19 cellular contexts compared by ENCODE assay signal in the genomic region with DNA sequence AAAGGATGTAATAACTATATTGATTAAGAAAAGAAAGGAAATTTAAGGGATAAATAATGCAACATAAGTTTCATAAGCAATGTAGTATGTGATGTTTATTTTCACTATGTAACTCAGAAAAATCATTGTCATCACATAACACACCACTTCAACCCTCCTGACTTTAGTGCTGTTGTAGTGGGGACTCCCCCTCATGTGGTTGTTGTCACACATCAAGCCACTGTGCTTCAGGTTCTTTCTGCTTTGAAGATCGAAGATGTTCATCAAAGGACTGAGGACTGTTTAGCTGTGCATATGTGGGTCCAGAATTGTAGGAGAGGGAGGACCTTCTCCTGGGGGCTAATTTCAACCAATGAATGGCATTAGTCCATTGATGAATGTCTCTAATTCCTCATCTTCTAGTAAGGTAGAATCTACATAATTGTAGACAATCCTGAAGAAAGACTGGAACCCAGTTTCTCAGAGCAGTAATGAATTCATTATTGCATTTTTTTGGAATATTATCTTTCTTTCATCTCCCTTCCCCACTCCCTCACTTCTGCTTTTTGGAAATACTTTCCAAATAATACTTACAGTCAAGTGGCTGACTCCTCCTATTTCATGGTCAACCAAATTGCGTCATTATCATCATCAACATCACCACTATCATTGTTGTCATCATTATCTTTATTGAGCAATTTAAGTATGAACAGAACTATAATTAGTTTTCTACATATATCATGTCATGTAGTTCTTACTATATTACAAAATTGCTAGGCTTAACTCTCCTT. TPM values are rescaled to one million over a fixed set of nuclear protein-coding genes. Genes with fewer than 3 reads are reported as not detected.
DNase-seq lines count a peak whose midpoint lies in the region; ATAC-seq and FAIRE-seq lines count a peak whose summit lies in the region.
"Had no signal": no experiment of that assay in that cellular context is flagged by ENCODE, and none has a peak within 500 bp of the region (broad histone marks: within the 10 kb centered on the region; RNA-seq: fewer than 3 reads in every experiment).

No MANE protein-coding gene starts in this region.

- DNase-seq in activated naive CD8-positive, alpha-beta T cell treated with anti-CD3 and anti-CD28 coated beads, Interleukin-2, amount 50 U/mL, for 24 hours: no peak
- no peak for DNase-seq in activated naive CD8-positive, alpha-beta T cell treated with anti-CD3 and anti-CD28 coated beads for 36 hours
- DNase-seq in HTR-8/SVneo (ENCODE audit: insufficient read length, low spot score): no peak
- peak; percentile 64 for DNase-seq in NOMO-1 treated with dmso at 0.1 percent for 144 hours (lab: John Stamatoyannopoulos, UW; ENCODE audit: unreplicated experiment)
- DNase-seq in amniotic epithelial cell (ENCODE audit: low read depth): peak; percentile 36
- no peak for DNase-seq in NCI-H524 treated with DMSO at 0.1 percent for 48 hours (lab: John Stamatoyannopoulos, UW)
- DNase-seq in stimulated activated CD4-positive, alpha-beta T cell treated with anti-CD3 and anti-CD28 coated beads, Interleukin-12 subunit alpha, Interleukin-12 subunit beta, amount 100 ng/mL, for 4 hours: no peak
- DNase-seq: GOT3, NCI-H1092 treated with DMSO at 0.1 percent for 48 hours, NCI-H2081, NCI-H2171 treated with DMSO at 0.1 percent for 48 hours, NCI-H446 treated with DMSO at 0.1 percent for 48 hours had no signal

- H3K4me3 Mint-ChIP-seq in activated naive CD8-positive, alpha-beta T cell treated with anti-CD3 and anti-CD28 coated beads, Interleukin-2, amount 50 U/mL, for 24 hours: no peak overlapping the region
- no peak overlapping the region for H3K4me3 Mint-ChIP-seq in activated naive CD8-positive, alpha-beta T cell treated with anti-CD3 and anti-CD28 coated beads for 36 hours

- peak; percentile 36 for FAIRE-seq in HTR-8/SVneo (lab: Jason Lieb, UNC)
- FAIRE-seq: A549, D721Med, GM12892, GM18507 had no signal

- no peak overlapping the region for H3K27ac Mint-ChIP-seq in activated naive CD8-positive, alpha-beta T cell treated with anti-CD3 and anti-CD28 coated beads, Interleukin-2, amount 50 U/mL, for 24 hours
- no peak overlapping the region for H3K27ac Mint-ChIP-seq in activated naive CD8-positive, alpha-beta T cell treated with anti-CD3 and anti-CD28 coated beads for 36 hours

- H3K36me3 Mint-ChIP-seq in activated naive CD8-positive, alpha-beta T cell treated with anti-CD3 and anti-CD28 coated beads, Interleukin-2, amount 50 U/mL, for 24 hours (ENCODE audit: low read depth): no peaks in the 10 kb centered on the region
- no peaks in the 10 kb centered on the region for H3K36me3 Mint-ChIP-seq in activated naive CD8-positive, alpha-beta T cell treated with anti-CD3 and anti-CD28 coated beads for 36 hours

- ATAC-seq in activated naive CD8-positive, alpha-beta T cell treated with anti-CD3 and anti-CD28 coated beads, Interleukin-2, amount 50 U/mL, for 24 hours: peak; percentile 46
- ATAC-seq in GM18858 (IDR thresholded peaks at IDR 0.05; ENCODE audit: unreplicated experiment): no peak
- ATAC-seq: A549, HCT116 had no signal

- no peaks in the 10 kb centered on the region for H3K27me3 Mint-ChIP-seq in activated naive CD8-positive, alpha-beta T cell treated with anti-CD3 and anti-CD28 coated beads, Interleukin-2, amount 50 U/mL, for 24 hours
- H3K27me3 Mint-ChIP-seq in activated naive CD8-positive, alpha-beta T cell treated with anti-CD3 and anti-CD28 coated beads for 36 hours: no peaks in the 10 kb centered on the region

- no peaks in the 10 kb centered on the region for H3K9me3 Mint-ChIP-seq in activated naive CD8-positive, alpha-beta T cell treated with anti-CD3 and anti-CD28 coated beads, Interleukin-2, amount 50 U/mL, for 24 hours
- no peaks in the 10 kb centered on the region for H3K9me3 Mint-ChIP-seq in activated naive CD8-positive, alpha-beta T cell treated with anti-CD3 and anti-CD28 coated beads for 36 hours

- H3K4me1 Mint-ChIP-seq in activated naive CD8-positive, alpha-beta T cell treated with anti-CD3 and anti-CD28 coated beads, Interleukin-2, amount 50 U/mL, for 24 hours: no peaks in the 10 kb centered on the region
- H3K4me1 Mint-ChIP-seq in activated naive CD8-positive, alpha-beta T cell treated with anti-CD3 and anti-CD28 coated beads for 36 hours: no peaks in the 10 kb centered on the region

RNA-seq across cellular contexts. Expression of gene CARD16, which starts 9.8 kb away (rescaled TPM):
- total RNA-seq in activated naive CD8-positive, alpha-beta T cell treated with anti-CD3 and anti-CD28 coated beads for 36 hours: 10 to 100 TPM; 16.9 to 17.6 TPM

RNA-seq across cellular contexts. Expression of gene CASP1, which starts 20.0 kb away (rescaled TPM):
- total RNA-seq in activated naive CD8-positive, alpha-beta T cell treated with anti-CD3 and anti-CD28 coated beads for 36 hours: 10 to 100 TPM; 38.9 to 40.1 TPM

RNA-seq across cellular contexts. Expression of gene CASP5, which starts 31.9 kb away (rescaled TPM):
- not detected for total RNA-seq in activated naive CD8-positive, alpha-beta T cell treated with anti-CD3 and anti-CD28 coated beads for 36 hours
- total RNA-seq: SJSA1 had no signal

Comparison
In these comparisons a context has a peak if more than half of its experiments do, and no peak if none do; other contexts are left out.
1. DNase-seq: peak in NOMO-1 treated with dmso at 0.1 percent for 144 hours (single experiment) and amniotic epithelial cell (single experiment); none in activated naive CD8-positive, alpha-beta T cell treated with anti-CD3 and anti-CD28 coated beads, Interleukin-2, amount 50 U/mL, for 24 hours (single experiment), activated naive CD8-positive, alpha-beta T cell treated with anti-CD3 and anti-CD28 coated beads for 36 hours (single experiment), HTR-8/SVneo (single experiment), NCI-H524 treated with DMSO at 0.1 percent for 48 hours (single experiment) and stimulated activated CD4-positive, alpha-beta T cell treated with anti-CD3 and anti-CD28 coated beads, Interleukin-12 subunit alpha, Interleukin-12 subunit beta, amount 100 ng/mL, for 4 hours (single experiment).